Comparison of ENCODE assay signal across 23 cellular contexts in genomic region chr6:37646097-37646864, GRCh38. TPM values are rescaled to one million over a fixed set of nuclear protein-coding genes. Genes with fewer than 3 reads are reported as not detected.
A peak's percentile ranks its signal among the peaks of the same experiment; 100 is the strongest.
DNase-seq lines count a peak whose midpoint lies in the region; ATAC-seq lines count a peak whose summit lies in the region.
"Had no signal": no experiment of that assay in that cellular context is flagged by ENCODE, and none has a peak within 500 bp of the region (broad histone marks: within the 10 kb centered on the region; RNA-seq: fewer than 3 reads in every experiment).

No MANE protein-coding gene starts in this region.

- no peak overlapping the region for H3K4me3 ChIP-seq in naive thymus-derived CD4-positive, alpha-beta T cell (ENCODE audit: low read length)
- H3K4me3 ChIP-seq: A549; BLaER1 treated with 17β-estradiol and CSF1 and Interleukin-3, amounts not matched to agents 10 nM and 100 nM; HAP-1 had no signal

- peaks cover 4% of the 10 kb centered on the region for H3K36me3 Mint-ChIP-seq in T-helper 17 cell (ENCODE audit: low read depth)
- H3K36me3 Mint-ChIP-seq in naive thymus-derived CD4-positive, alpha-beta T cell, result peaks cover 0 to 33% (median 12%) of the 10 kb centered on the region in 5 donors
- H3K36me3 Mint-ChIP-seq in stimulated activated naive B cell treated with anti-CD40 and anti-IgM and Interleukin-4, amounts not matched to agents 10 μg/mL and 1 μg/mL and 100 μg/mL, for 72 hours, result peaks cover 35 to 48% of the 10 kb centered on the region in 2 donors
- H3K36me3 Mint-ChIP-seq: CD14-positive monocyte had no signal

- peaks cover 0 to 11% (median 2%) of the 10 kb centered on the region in 11 donors for H3K9me3 Mint-ChIP-seq in naive thymus-derived CD4-positive, alpha-beta T cell
- H3K9me3 Mint-ChIP-seq in stimulated activated naive B cell treated with anti-CD40 and anti-IgM and Interleukin-4, amounts not matched to agents 10 μg/mL and 1 μg/mL and 100 μg/mL, for 72 hours, result peaks cover 0 to 5% of the 10 kb centered on the region in 2 donors
- H3K9me3 Mint-ChIP-seq: HFFc6 had no signal

- peaks cover 7% of the 10 kb centered on the region for H3K27me3 Mint-ChIP-seq in T-helper 17 cell
- peaks cover 18 to 53% (median 28%) of the 10 kb centered on the region in 5 donors for H3K27me3 Mint-ChIP-seq in naive thymus-derived CD4-positive, alpha-beta T cell
- H3K27me3 Mint-ChIP-seq in stimulated activated naive B cell treated with anti-CD40 and anti-IgM and Interleukin-4, amounts not matched to agents 10 μg/mL and 1 μg/mL and 100 μg/mL, for 72 hours, result peaks cover 39 to 57% of the 10 kb centered on the region in 2 donors

- H3K4me1 Mint-ChIP-seq in T-helper 17 cell, result peaks cover 28% of the 10 kb centered on the region
- H3K4me1 Mint-ChIP-seq in naive thymus-derived CD4-positive, alpha-beta T cell, result peaks cover 4 to 70% (median 56%) of the 10 kb centered on the region in 7 donors
- peaks cover 14 to 23% of the 10 kb centered on the region in 2 donors for H3K4me1 Mint-ChIP-seq in stimulated activated naive B cell treated with anti-CD40 and anti-IgM and Interleukin-4, amounts not matched to agents 10 μg/mL and 1 μg/mL and 100 μg/mL, for 72 hours

- peaks cover 9 to 34% of the 10 kb centered on the region in 2 donors for H3K4me1 ChIP-seq in naive thymus-derived CD4-positive, alpha-beta T cell (ENCODE audit: control insufficient read depth in 2 of 2, insufficient read depth in 2 of 2, low read length in 2 of 2)
- H3K4me1 ChIP-seq: A549, BE2C, HAP-1 had no signal

- ATAC-seq in T-helper 17 cell (no peak), GM19452 (IDR thresholded peaks at IDR 0.05; ENCODE audit: unreplicated experiment) (no peak), HG02678 (IDR thresholded peaks at IDR 0.05; ENCODE audit: unreplicated experiment) (no peak)
- no peak for ATAC-seq in naive thymus-derived CD4-positive, alpha-beta T cell
- no peak for ATAC-seq in stimulated activated naive B cell treated with anti-CD40 and anti-IgM and Interleukin-4, amounts not matched to agents 10 μg/mL and 1 μg/mL and 100 μg/mL, for 72 hours (replicated peaks)
- ATAC-seq: A549 had no signal

- H3K9me3 ChIP-seq in T-helper 17 cell (ENCODE audit: control insufficient read depth, low read length, poor library complexity, severe bottlenecking), result no peaks in the 10 kb centered on the region
- H3K9me3 ChIP-seq in naive thymus-derived CD4-positive, alpha-beta T cell (ENCODE audit: control insufficient read depth in 2 of 3, low read length in 3 of 3), result no peaks in the 10 kb centered on the region
- H3K9me3 ChIP-seq: A549, BE2C, HAP-1 had no signal

- CTCF ChIA-PET in naive thymus-derived CD4-positive, alpha-beta T cell (lab: Charles Lee), result no interaction called here

- H3K4me3 Mint-ChIP-seq in T-helper 17 cell, result peak overlapping the region; percentile 19
- H3K4me3 Mint-ChIP-seq in naive thymus-derived CD4-positive, alpha-beta T cell, result no peak overlapping the region
- H3K4me3 Mint-ChIP-seq in stimulated activated naive B cell treated with anti-CD40 and anti-IgM and Interleukin-4, amounts not matched to agents 10 μg/mL and 1 μg/mL and 100 μg/mL, for 72 hours, result no peak overlapping the region
- H3K4me3 Mint-ChIP-seq: CD14-positive monocyte; CD4-positive, alpha-beta T cell; CD8-positive, alpha-beta memory T cell; HFFc6 had no signal

- H3K27ac Mint-ChIP-seq in T-helper 17 cell, result peak overlapping the region; percentile 2
- H3K27ac Mint-ChIP-seq in naive thymus-derived CD4-positive, alpha-beta T cell, result peak overlapping the region in 5 of 9 donors; percentile 34 to 78 (median 66)
- peak overlapping the region; percentile 56 for H3K27ac Mint-ChIP-seq in stimulated activated naive B cell treated with anti-CD40 and anti-IgM and Interleukin-4, amounts not matched to agents 10 μg/mL and 1 μg/mL and 100 μg/mL, for 72 hours
- H3K27ac Mint-ChIP-seq: CD14-positive monocyte; CD4-positive, alpha-beta T cell; HFFc6 had no signal

- intact Hi-C loops in naive thymus-derived CD4-positive, alpha-beta T cell (cut with micrococcal nuclease), result no loop called here

- H3K27ac ChIP-seq in naive thymus-derived CD4-positive, alpha-beta T cell (ENCODE audit: low read depth, low read length), result no peak overlapping the region
- H3K27ac ChIP-seq: A549; BLaER1 treated with 17β-estradiol and CSF1 and Interleukin-3, amounts not matched to agents 10 nM and 100 nM had no signal

- peak; percentile 49 for DNase-seq in activated effector memory CD4-positive, alpha-beta T cell treated with anti-CD3 and anti-CD28 coated beads, Interleukin-2, amount 50 U/mL, for 16 hours
- DNase-seq in activated effector memory CD4-positive, alpha-beta T cell treated with Interleukin-2 at 50 U/mL for 16 hours, result no peak
- no peak for DNase-seq in T-helper 17 cell
- DNase-seq in naive thymus-derived CD4-positive, alpha-beta T cell, result no peak
- no peak for DNase-seq in stimulated activated naive B cell treated with anti-CD40 and anti-IgM and Interleukin-4, amounts not matched to agents 10 μg/mL and 1 μg/mL and 100 μg/mL, for 72 hours
- DNase-seq in NCI-H69 (lab: John Stamatoyannopoulos, UW), result no peak
- DNase-seq: 8988T; ACHN; AML-193; BE2C; CD4-positive, alpha-beta T cell; CD8-positive, alpha-beta memory T cell; DMS53; DMS79 treated with DMSO at 0.1 percent for 48 hours; GF-D8; GOT3; HFFc6 had no signal

- no peaks in the 10 kb centered on the region for H3K36me3 ChIP-seq in naive thymus-derived CD4-positive, alpha-beta T cell (ENCODE audit: control insufficient read depth in 2 of 3, insufficient read depth in 3 of 3, low read length in 3 of 3)
- H3K36me3 ChIP-seq: BLaER1 treated with 17β-estradiol and CSF1 and Interleukin-3, amounts not matched to agents 10 nM and 100 nM; HAP-1 had no signal

- H3K27me3 ChIP-seq in naive thymus-derived CD4-positive, alpha-beta T cell (ENCODE audit: control insufficient read depth in 2 of 2, insufficient read depth in 2 of 2, low read length in 2 of 2), result no peaks in the 10 kb centered on the region
- H3K27me3 ChIP-seq: BE2C; BLaER1 treated with 17β-estradiol and CSF1 and Interleukin-3, amounts not matched to agents 10 nM and 100 nM had no signal

- POLR2A ChIA-PET in naive thymus-derived CD4-positive, alpha-beta T cell (lab: Charles Lee), result no interaction called here

RNA-seq across cellular contexts. Expression of gene MDGA1, which starts 51.4 kb away (rescaled TPM):
- 1 to 10 TPM in 1 of 2 donors, under 1 TPM in 1; 0.21 to 2.8 TPM for total RNA-seq in T-helper 17 cell
- total RNA-seq in naive thymus-derived CD4-positive, alpha-beta T cell, result 10 to 100 TPM in 3 of 5 experiments, under 1 TPM in 2; 0.08 to 17.8 (median 12.5) TPM
- polyA plus RNA-seq in naive thymus-derived CD4-positive, alpha-beta T cell, result 1 to 10 TPM in 1 of 2 donors, under 1 TPM in 1; 0.70 to 1.1 TPM
- polyA plus RNA-seq: CD14-positive monocyte had no signal

Comparison
In these comparisons a context has a peak if more than half of its experiments do, and no peak if none do; other contexts are left out.
1. H3K27ac Mint-ChIP-seq: peak in every context shown above with its lines; median percentile 66 in naive thymus-derived CD4-positive, alpha-beta T cell; 56 in stimulated activated naive B cell treated with anti-CD40 and anti-IgM and Interleukin-4, amounts not matched to agents 10 μg/mL and 1 μg/mL and 100 μg/mL, for 72 hours; 2 in T-helper 17 cell.